Comparison of ENCODE assay signal across 22 cellular contexts in genomic region chr5:173645897-173646574, GRCh38. TPM values are rescaled to one million over a fixed set of nuclear protein-coding genes. Genes with fewer than 3 reads are reported as not detected.
DNase-seq lines count a peak whose midpoint lies in the region; ATAC-seq and TF ChIP-seq lines count a peak whose summit lies in the region.
"Had no signal": no experiment of that assay in that cellular context is flagged by ENCODE, and none has a peak within 500 bp of the region (broad histone marks: within the 10 kb centered on the region; RNA-seq: fewer than 3 reads in every experiment).

No MANE protein-coding gene starts in this region.

- no peak for TF ChIP-seq POLR2A in upper lobe of left lung (IDR thresholded peaks at IDR 0.05)

- H3K27me3 ChIP-seq in upper lobe of left lung: no peaks in the 10 kb centered on the region
- H3K27me3 ChIP-seq: heart right ventricle had no signal

- H3K9me2 ChIP-seq in OCI-LY7 (ENCODE audit: insufficient read depth, low read length): no peaks in the 10 kb centered on the region

- H3K4me1 ChIP-seq in upper lobe of left lung (peaks cover 0 to 14% (median 10%) of the 10 kb centered on the region in 4 donors), OCI-LY7 (ENCODE audit: insufficient read depth, low read length, poor library complexity, severe bottlenecking) (peaks cover 47% of the 10 kb centered on the region)

- POLR2A ChIA-PET in OCI-LY7 (lab: Charles Lee): interaction anchor here (0.6 to 2.3 kb wide), 7 partner anchors 11 to 140 kb away, joined by 3 to 8 read pairs (median 3); no protein-coding TSS in a partner anchor

- no peaks in the 10 kb centered on the region for H3K79me2 ChIP-seq in OCI-LY7 (ENCODE audit: insufficient read depth, low read depth, low read length)

- no peaks in the 10 kb centered on the region for H3K36me3 ChIP-seq in upper lobe of left lung
- no peaks in the 10 kb centered on the region for H3K36me3 ChIP-seq in OCI-LY7 (ENCODE audit: insufficient read depth, low read length)
- H3K36me3 ChIP-seq: heart right ventricle had no signal

- no peak for TF ChIP-seq EP300 in upper lobe of left lung (IDR thresholded peaks at IDR 0.05)

- no peaks in the 10 kb centered on the region for H3K27me3 Mint-ChIP-seq in mesothelial cell of epicardium (ENCODE audit: low read depth)
- H3K27me3 Mint-ChIP-seq: memory B cell had no signal

- peak overlapping the region; percentile 91 for H3K27ac Mint-ChIP-seq in mesothelial cell of epicardium
- H3K27ac Mint-ChIP-seq: activated CD8-positive, alpha-beta T cell treated with anti-CD3 and anti-CD28 coated beads for 36 hours; activated naive CD4-positive, alpha-beta T cell treated with anti-CD3 and anti-CD28 coated beads, Interleukin-2, amount 50 U/mL, for 24 hours; activated T-cell treated with anti-CD3 and anti-CD28 coated beads, Interleukin-2, amount 50 U/mL, for 24 hours; memory B cell; natural killer cell; T-helper 2 cell treated with Interferon-gamma antibody and Interleukin-4, amounts not matched to agents 5 μg/mL and 100 μg/mL, for 36 hours had no signal

- CTCF ChIA-PET in OCI-LY7 (lab: Charles Lee; ENCODE audit: unreplicated experiment): interaction anchor here (1.0 kb wide), 1 partner anchor 8 kb away, joined by 4 read pairs; no protein-coding TSS in a partner anchor

- H2AFZ ChIP-seq in OCI-LY7 (ENCODE audit: low read length): no peak overlapping the region; the same call in 1 of the 2 replicates

- intact Hi-C loops in OCI-LY7 (cut with micrococcal nuclease; ENCODE audit: unreplicated experiment): no loop called here

- no peak overlapping the region for H3K4me3 ChIP-seq in upper lobe of left lung
- no peak overlapping the region for H3K4me3 ChIP-seq in OCI-LY7 (ENCODE audit: low read depth, low read length, poor library complexity, severe bottlenecking)
- H3K4me3 ChIP-seq: coronary artery, heart right ventricle, SK-N-MC had no signal

- peak; percentile 82 for ATAC-seq in esophagus mucosa
- ATAC-seq in upper lobe of left lung (ENCODE audit: low FRiP score in 2 of 2): peak in 1 of 2 donors; percentile 78
- no peak for ATAC-seq in GM21390 (IDR thresholded peaks at IDR 0.05; ENCODE audit: unreplicated experiment)
- no peak for ATAC-seq in HG02571 (IDR thresholded peaks at IDR 0.05; ENCODE audit: unreplicated experiment)
- ATAC-seq: activated CD8-positive, alpha-beta T cell treated with anti-CD3 and anti-CD28 coated beads for 36 hours; heart right ventricle; natural killer cell; stimulated activated naive CD8-positive, alpha-beta T cell treated with anti-CD3 and anti-CD28 coated beads, Interleukin-15, Interleukin-2, amounts not matched to agents 100 U/mL and 50 U/mL, for 24 hours had no signal

- peaks cover 12% of the 10 kb centered on the region for H3K9me3 Mint-ChIP-seq in mesothelial cell of epicardium
- H3K9me3 Mint-ChIP-seq: activated CD8-positive, alpha-beta T cell treated with anti-CD3 and anti-CD28 coated beads for 36 hours; activated naive CD4-positive, alpha-beta T cell treated with anti-CD3 and anti-CD28 coated beads, Interleukin-2, amount 50 U/mL, for 24 hours; activated T-cell treated with anti-CD3 and anti-CD28 coated beads, Interleukin-2, amount 50 U/mL, for 24 hours; memory B cell; natural killer cell; T-helper 2 cell treated with Interferon-gamma antibody and Interleukin-4, amounts not matched to agents 5 μg/mL and 100 μg/mL, for 36 hours had no signal

- no peaks in the 10 kb centered on the region for H3K36me3 Mint-ChIP-seq in mesothelial cell of epicardium
- H3K36me3 Mint-ChIP-seq: activated naive CD4-positive, alpha-beta T cell treated with anti-CD3 and anti-CD28 coated beads, Interleukin-2, amount 50 U/mL, for 24 hours; memory B cell; natural killer cell had no signal

- peaks cover 16% of the 10 kb centered on the region for H3K4me1 Mint-ChIP-seq in mesothelial cell of epicardium
- H3K4me1 Mint-ChIP-seq: activated naive CD4-positive, alpha-beta T cell treated with anti-CD3 and anti-CD28 coated beads, Interleukin-2, amount 50 U/mL, for 24 hours; natural killer cell had no signal

- TF ChIP-seq CTCF in mesothelial cell of epicardium (IDR thresholded peaks at IDR 0.05; ENCODE audit: unreplicated experiment): no peak
- no peak for TF ChIP-seq CTCF in upper lobe of left lung (IDR thresholded peaks at IDR 0.05)
- TF ChIP-seq CTCF in OCI-LY7 (conservative IDR thresholded peaks at IDR 0.05; ENCODE audit: low read length): no peak

- H3K9me3 ChIP-seq in upper lobe of left lung (no peaks in the 10 kb centered on the region), OCI-LY7 (ENCODE audit: low read length) (no peaks in the 10 kb centered on the region)
- H3K9me3 ChIP-seq: heart right ventricle had no signal

- WGBS in upper lobe of left lung, 2 donors: 71 to 82% methylated on average over 8 to 10 of the region's 10 CpGs

- DNase-seq in activated effector memory CD4-positive, alpha-beta T cell treated with anti-CD3 and anti-CD28 coated beads, Interleukin-2, amount 50 U/mL, for 16 hours: peak; percentile 42
- DNase-seq in activated effector memory CD4-positive, alpha-beta T cell treated with Interleukin-2 at 50 U/mL for 16 hours: no peak
- DNase-seq in mesothelial cell of epicardium (ENCODE audit: low spot score in 2 of 2, unreplicated experiment in 2 of 2): no peak
- peak in 1 of 2 donors; percentile 42 for DNase-seq in upper lobe of left lung
- no peak for DNase-seq in OCI-LY7 (ENCODE audit: low spot score)
- DNase-seq: activated CD8-positive, alpha-beta T cell treated with anti-CD3 and anti-CD28 coated beads for 36 hours; activated T-cell treated with anti-CD3 and anti-CD28 coated beads, Interleukin-2, amount 50 U/mL, for 24 hours; heart right ventricle; natural killer cell; NCI-H2081 treated with DMSO at 0.1 percent for 48 hours; NCI-H524; stimulated activated CD4-positive, alpha-beta T cell treated with anti-CD3 and anti-CD28 coated beads, Interleukin-2, amount 100 ng/mL, for 48 hours; stimulated activated naive CD8-positive, alpha-beta T cell treated with anti-CD3 and anti-CD28 coated beads, Interleukin-15, Interleukin-2, amounts not matched to agents 100 U/mL and 50 U/mL, for 24 hours had no signal

- H3K4me3 Mint-ChIP-seq in mesothelial cell of epicardium: no peak overlapping the region
- H3K4me3 Mint-ChIP-seq: activated CD8-positive, alpha-beta T cell treated with anti-CD3 and anti-CD28 coated beads for 36 hours; activated naive CD4-positive, alpha-beta T cell treated with anti-CD3 and anti-CD28 coated beads, Interleukin-2, amount 50 U/mL, for 24 hours; activated T-cell treated with anti-CD3 and anti-CD28 coated beads, Interleukin-2, amount 50 U/mL, for 24 hours; memory B cell; natural killer cell; T-helper 2 cell treated with Interferon-gamma antibody and Interleukin-4, amounts not matched to agents 5 μg/mL and 100 μg/mL, for 36 hours had no signal

- BruUV-seq in OCI-LY7 (replicated peaks; lab: Mats Ljungman, UMichigan): no TSS peak

- peak overlapping the region in 3 of 4 donors; percentile 37 to 54 (median 52) for H3K27ac ChIP-seq in upper lobe of left lung
- no peak overlapping the region for H3K27ac ChIP-seq in OCI-LY7 (ENCODE audit: low read depth, low read length, poor library complexity, severe bottlenecking)
- H3K27ac ChIP-seq: 22Rv1, coronary artery, heart right ventricle, SK-N-MC had no signal

- H4K20me1 ChIP-seq in OCI-LY7 (ENCODE audit: insufficient read depth, low read length): no peaks in the 10 kb centered on the region

- no peak overlapping the region for H3K4me2 ChIP-seq in OCI-LY7 (ENCODE audit: low read length)

RNA-seq across cellular contexts. Expression of gene BOD1, which starts 29.6 kb away (rescaled TPM):
- total RNA-seq in esophagus mucosa (24.3 TPM), mesothelial cell of epicardium (90.6 to 91.9 TPM (median 91.2 TPM) in 3 replicates), upper lobe of left lung (10 to 100 TPM; 21.6 to 50.2 (median 34.1) TPM), OCI-LY7 (2022) (38.8 and 44.9 TPM in 2 replicates)
- total RNA-seq in OCI-LY7 (2014; rRNA removed; shearing (Covaris generic)): 53.1 and 54.3 TPM in 2 replicates
